ENCODE assay signal across 14 cellular contexts in genomic region chr17:18006495-18007239, GRCh38.
"Had no signal": no experiment of that assay in that cellular context is flagged by ENCODE, and none has a peak within 500 bp of the region (broad histone marks: within the 10 kb centered on the region; RNA-seq: fewer than 3 reads in every experiment).

No MANE protein-coding gene starts in this region.

- H3K27me3 ChIP-seq: brain microvascular endothelial cell, ovary had no signal

- H3K36me3 ChIP-seq: brain microvascular endothelial cell, ovary had no signal

- H3K27ac ChIP-seq: brain microvascular endothelial cell, ovary had no signal

- ATAC-seq: activated CD4-positive, alpha-beta T cell treated with anti-CD3 and anti-CD28 coated beads for 36 hours; activated naive CD4-positive, alpha-beta T cell treated with anti-CD3 and anti-CD28 coated beads, Interleukin-2, amount 50 U/mL, for 72 hours; left lobe of liver; natural killer cell treated with Interleukin-12 subunit alpha and Interleukin-12 subunit beta and Interleukin-15 and Interleukin-18, amount 100 ng/mL, for 72 hours had no signal

- H3K4me3 ChIP-seq: ovary had no signal

- H3K9me3 ChIP-seq: ovary had no signal

- DNase-seq: activated CD4-positive, alpha-beta T cell treated with anti-CD3 and anti-CD28 coated beads for 36 hours; activated T-cell treated with anti-CD3 and anti-CD28 coated beads for 4 hours; brain microvascular endothelial cell; cerebellar nuclear complex; dermis blood vessel endothelial cell; hippocampal formation; mammary epithelial cell; ovary; stimulated activated CD4-positive, alpha-beta T cell treated with anti-CD3 and anti-CD28 coated beads, Interleukin-4, amount 100 ng/mL, for 1 hour; SW 1271; T-helper 9 cell had no signal
